8 cellular contexts compared by ENCODE assay signal in genomic region chr3:108090066-108090700, GRCh38. TPM values are rescaled to one million over a fixed set of nuclear protein-coding genes. Genes with fewer than 3 reads are reported as not detected.
DNase-seq lines count a peak whose midpoint lies in the region; ATAC-seq and TF ChIP-seq lines count a peak whose summit lies in the region.

No MANE protein-coding gene starts in this region.

- POLR2A ChIA-PET in RWPE1 (lab: Yijun Ruan, JAX; ENCODE audit: low non-redundant PET) = interaction anchor here (0.6 kb wide), 1 partner anchor 59 kb away, joined by 3 read pairs; no protein-coding TSS in a partner anchor

- H3K4me3 ChIP-seq in parathyroid adenoma (ENCODE audit: low read depth, low read length) (peak overlapping the region; percentile 84), upper lobe of left lung (peak overlapping the region; percentile 82 to 92 (median 86))

- H3K36me3 Mint-ChIP-seq in activated naive CD4-positive, alpha-beta T cell treated with anti-CD3 and anti-CD28 coated beads, Interleukin-2, amount 50 U/mL, for 24 hours = peaks cover 2% of the 10 kb centered on the region

- WGBS in upper lobe of left lung, 2 donors = 0 to 1% methylated on average over 24 to 29 of the region's 29 CpGs

- H3K9me3 ChIP-seq in parathyroid adenoma (ENCODE audit: control insufficient read depth, low read length) = no peaks in the 10 kb centered on the region
- no peaks in the 10 kb centered on the region for H3K9me3 ChIP-seq in upper lobe of left lung

- H3K27ac Mint-ChIP-seq in activated naive CD4-positive, alpha-beta T cell treated with anti-CD3 and anti-CD28 coated beads, Interleukin-2, amount 50 U/mL, for 24 hours = peak overlapping the region; percentile 99

- DNase-seq in SIG-M5 treated with dmso at 0.1 percent for 504 hours (lab: John Stamatoyannopoulos, UW; ENCODE audit: unreplicated experiment) = peak; percentile 60
- no peak for DNase-seq in SIG-M5 (lab: John Stamatoyannopoulos, UW)
- DNase-seq in RWPE1 (ENCODE audit: low spot score) = peak; percentile 59
- peak; percentile 78 for DNase-seq in cardiac septum (ENCODE audit: low spot score)
- peak in 1 of 2 donors; percentile 37 for DNase-seq in upper lobe of left lung

- no peaks in the 10 kb centered on the region for H3K27me3 ChIP-seq in parathyroid adenoma (ENCODE audit: control insufficient read depth, insufficient read depth, low read length)
- H3K27me3 ChIP-seq in upper lobe of left lung = no peaks in the 10 kb centered on the region

- H3K27ac ChIP-seq in RWPE1 = peak overlapping the region; percentile 81
- peak overlapping the region; percentile 57 for H3K27ac ChIP-seq in parathyroid adenoma
- peak overlapping the region; percentile 94 to 97 (median 96) for H3K27ac ChIP-seq in upper lobe of left lung

- H3K4me1 ChIP-seq in parathyroid adenoma = no peaks in the 10 kb centered on the region
- peaks cover 11 to 49% (median 23%) of the 10 kb centered on the region in 4 donors for H3K4me1 ChIP-seq in upper lobe of left lung

- peaks cover 4% of the 10 kb centered on the region for H3K79me2 ChIP-seq in parathyroid adenoma

- TF ChIP-seq CTCF in RWPE1 (conservative IDR thresholded peaks at IDR 0.05; ENCODE audit: low read depth) = no peak
- TF ChIP-seq CTCF in parathyroid adenoma (IDR thresholded peaks at IDR 0.05) = no peak
- no peak for TF ChIP-seq CTCF in upper lobe of left lung (IDR thresholded peaks at IDR 0.05)

- peak overlapping the region; percentile 12 for H3K9ac ChIP-seq in parathyroid adenoma

- H3K36me3 ChIP-seq in parathyroid adenoma (ENCODE audit: control insufficient read depth, insufficient read depth, low read length) (no peaks in the 10 kb centered on the region), upper lobe of left lung (no peaks in the 10 kb centered on the region)

- TF ChIP-seq POLR2A in upper lobe of left lung (IDR thresholded peaks at IDR 0.05) = no peak

- no peak for TF ChIP-seq EP300 in upper lobe of left lung (IDR thresholded peaks at IDR 0.05)

- H3K4me1 Mint-ChIP-seq in activated naive CD4-positive, alpha-beta T cell treated with anti-CD3 and anti-CD28 coated beads, Interleukin-2, amount 50 U/mL, for 24 hours = peaks cover 32% of the 10 kb centered on the region

- peak overlapping the region; percentile 94 for H2AFZ ChIP-seq in parathyroid adenoma

- ATAC-seq in HG03280 (IDR thresholded peaks at IDR 0.05; ENCODE audit: unreplicated experiment) (peak; percentile 2), upper lobe of left lung (ENCODE audit: low FRiP score in 2 of 2) (peak; percentile 42 to 57)

- H3K27me3 Mint-ChIP-seq in activated naive CD4-positive, alpha-beta T cell treated with anti-CD3 and anti-CD28 coated beads, Interleukin-2, amount 50 U/mL, for 24 hours = no peaks in the 10 kb centered on the region

- CTCF ChIA-PET in RWPE1 (lab: Yijun Ruan, JAX) = interaction anchor here (0.7 to 1.6 kb wide), 2 partner anchors 108 to 163 kb away, joined by 3 to 5 read pairs; no protein-coding TSS in a partner anchor

- H3K4me2 ChIP-seq in parathyroid adenoma (ENCODE audit: low read length) = peak overlapping the region; percentile 94

- no peak overlapping the region for H3K4me3 Mint-ChIP-seq in activated naive CD4-positive, alpha-beta T cell treated with anti-CD3 and anti-CD28 coated beads, Interleukin-2, amount 50 U/mL, for 24 hours

- intact Hi-C loops in cardiac septum (cut with DNase I) = loop anchor here (5.0 kb wide), 2 partner anchors 132 to 133 kb away; partner anchors contain the start of gene IFT57

- no peaks in the 10 kb centered on the region for H3K9me3 Mint-ChIP-seq in activated naive CD4-positive, alpha-beta T cell treated with anti-CD3 and anti-CD28 coated beads, Interleukin-2, amount 50 U/mL, for 24 hours

RNA-seq across cellular contexts. Expression of gene CD47, which starts 0.6 kb away (rescaled TPM):
- total RNA-seq in cardiac septum (51.4 TPM), upper lobe of left lung (100 to 1,000 TPM in 4 of 6 donors, 10 to 100 TPM in 2; 79.6 to 352 (median 229) TPM)
